Comparison of ENCODE assay signal across 1 cellular context in the genomic region with DNA sequence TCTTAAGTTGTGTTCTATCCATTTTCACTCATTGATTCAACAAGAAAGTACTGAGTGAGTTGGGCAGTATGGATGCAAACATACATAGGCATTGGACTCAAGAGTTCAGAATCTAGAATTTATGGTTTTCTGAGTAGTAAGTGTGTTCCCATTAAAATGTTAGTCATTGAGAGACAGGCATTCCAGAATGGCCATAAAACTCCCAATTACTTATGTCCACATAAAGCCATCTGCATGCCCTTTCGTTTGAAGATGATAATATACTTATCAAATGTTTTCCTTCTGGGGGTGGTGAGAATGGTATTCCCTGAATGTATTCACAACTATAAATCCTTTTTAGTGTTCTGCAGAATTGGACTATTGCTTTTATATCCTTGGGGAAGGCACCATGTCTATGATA.
A peak's percentile ranks its signal among the peaks of the same experiment; 100 is the strongest.
TF ChIP-seq lines count a peak whose summit lies in the region.

No MANE protein-coding gene starts in this region.

TF ChIP-seq in HEK293, 187 proteins besides CTCF, POLR2A, EP300 and RAD21 (continued from another document):
- TF ChIP-seq, protein P1, sequence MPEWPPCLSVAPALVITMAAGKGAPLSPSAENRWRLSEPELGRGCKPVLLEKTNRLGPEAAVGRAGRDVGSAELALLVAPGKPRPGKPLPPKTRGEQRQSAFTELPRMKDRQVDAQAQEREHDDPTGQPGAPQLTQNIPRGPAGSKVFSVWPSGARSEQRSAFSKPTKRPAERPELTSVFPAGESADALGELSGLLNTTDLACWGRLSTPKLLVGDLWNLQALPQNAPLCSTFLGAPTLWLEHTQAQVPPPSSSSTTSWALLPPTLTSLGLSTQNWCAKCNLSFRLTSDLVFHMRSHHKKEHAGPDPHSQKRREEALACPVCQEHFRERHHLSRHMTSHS (tag by site-specific recombination; IDR thresholded peaks at IDR 0.05) = no peak
- TF ChIP-seq, protein P2, sequence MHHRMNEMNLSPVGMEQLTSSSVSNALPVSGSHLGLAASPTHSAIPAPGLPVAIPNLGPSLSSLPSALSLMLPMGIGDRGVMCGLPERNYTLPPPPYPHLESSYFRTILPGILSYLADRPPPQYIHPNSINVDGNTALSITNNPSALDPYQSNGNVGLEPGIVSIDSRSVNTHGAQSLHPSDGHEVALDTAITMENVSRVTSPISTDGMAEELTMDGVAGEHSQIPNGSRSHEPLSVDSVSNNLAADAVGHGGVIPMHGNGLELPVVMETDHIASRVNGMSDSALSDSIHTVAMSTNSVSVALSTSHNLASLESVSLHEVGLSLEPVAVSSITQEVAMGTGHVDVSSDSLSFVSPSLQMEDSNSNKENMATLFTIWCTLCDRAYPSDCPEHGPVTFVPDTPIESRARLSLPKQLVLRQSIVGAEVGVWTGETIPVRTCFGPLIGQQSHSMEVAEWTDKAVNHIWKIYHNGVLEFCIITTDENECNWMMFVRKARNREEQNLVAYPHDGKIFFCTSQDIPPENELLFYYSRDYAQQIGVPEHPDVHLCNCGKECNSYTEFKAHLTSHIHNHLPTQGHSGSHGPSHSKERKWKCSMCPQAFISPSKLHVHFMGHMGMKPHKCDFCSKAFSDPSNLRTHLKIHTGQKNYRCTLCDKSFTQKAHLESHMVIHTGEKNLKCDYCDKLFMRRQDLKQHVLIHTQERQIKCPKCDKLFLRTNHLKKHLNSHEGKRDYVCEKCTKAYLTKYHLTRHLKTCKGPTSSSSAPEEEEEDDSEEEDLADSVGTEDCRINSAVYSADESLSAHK (tag by site-specific recombination; IDR thresholded peaks at IDR 0.05) = peak; percentile 52; the same call in 1 of the 2 replicates
- TF ChIP-seq WT1 (tag by site-specific recombination; IDR thresholded peaks at IDR 0.05) (peak; percentile 31; the same call in 1 of the 2 replicates), ZSCAN23 (tag by site-specific recombination; IDR thresholded peaks at IDR 0.05) (no peak), ZEB2 (tag by site-specific recombination; IDR thresholded peaks at IDR 0.05) (peak; percentile 51; the same call in 1 of the 2 replicates), OSR2 (tag by site-specific recombination; IDR thresholded peaks at IDR 0.05) (peak; percentile 45), ZNF510 (tag by site-specific recombination; IDR thresholded peaks at IDR 0.05; ENCODE audit: insufficient replicate concordance) (no peak), FEZF1 (tag by site-specific recombination; IDR thresholded peaks at IDR 0.05) (peak; percentile 80; the same call in 1 of the 2 replicates)
- TF ChIP-seq, protein P3, sequence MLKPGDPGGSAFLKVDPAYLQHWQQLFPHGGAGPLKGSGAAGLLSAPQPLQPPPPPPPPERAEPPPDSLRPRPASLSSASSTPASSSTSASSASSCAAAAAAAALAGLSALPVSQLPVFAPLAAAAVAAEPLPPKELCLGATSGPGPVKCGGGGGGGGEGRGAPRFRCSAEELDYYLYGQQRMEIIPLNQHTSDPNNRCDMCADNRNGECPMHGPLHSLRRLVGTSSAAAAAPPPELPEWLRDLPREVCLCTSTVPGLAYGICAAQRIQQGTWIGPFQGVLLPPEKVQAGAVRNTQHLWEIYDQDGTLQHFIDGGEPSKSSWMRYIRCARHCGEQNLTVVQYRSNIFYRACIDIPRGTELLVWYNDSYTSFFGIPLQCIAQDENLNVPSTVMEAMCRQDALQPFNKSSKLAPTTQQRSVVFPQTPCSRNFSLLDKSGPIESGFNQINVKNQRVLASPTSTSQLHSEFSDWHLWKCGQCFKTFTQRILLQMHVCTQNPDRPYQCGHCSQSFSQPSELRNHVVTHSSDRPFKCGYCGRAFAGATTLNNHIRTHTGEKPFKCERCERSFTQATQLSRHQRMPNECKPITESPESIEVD (tag by site-specific recombination; IDR thresholded peaks at IDR 0.05) = peak; percentile 63
- TF ChIP-seq, protein P4, sequence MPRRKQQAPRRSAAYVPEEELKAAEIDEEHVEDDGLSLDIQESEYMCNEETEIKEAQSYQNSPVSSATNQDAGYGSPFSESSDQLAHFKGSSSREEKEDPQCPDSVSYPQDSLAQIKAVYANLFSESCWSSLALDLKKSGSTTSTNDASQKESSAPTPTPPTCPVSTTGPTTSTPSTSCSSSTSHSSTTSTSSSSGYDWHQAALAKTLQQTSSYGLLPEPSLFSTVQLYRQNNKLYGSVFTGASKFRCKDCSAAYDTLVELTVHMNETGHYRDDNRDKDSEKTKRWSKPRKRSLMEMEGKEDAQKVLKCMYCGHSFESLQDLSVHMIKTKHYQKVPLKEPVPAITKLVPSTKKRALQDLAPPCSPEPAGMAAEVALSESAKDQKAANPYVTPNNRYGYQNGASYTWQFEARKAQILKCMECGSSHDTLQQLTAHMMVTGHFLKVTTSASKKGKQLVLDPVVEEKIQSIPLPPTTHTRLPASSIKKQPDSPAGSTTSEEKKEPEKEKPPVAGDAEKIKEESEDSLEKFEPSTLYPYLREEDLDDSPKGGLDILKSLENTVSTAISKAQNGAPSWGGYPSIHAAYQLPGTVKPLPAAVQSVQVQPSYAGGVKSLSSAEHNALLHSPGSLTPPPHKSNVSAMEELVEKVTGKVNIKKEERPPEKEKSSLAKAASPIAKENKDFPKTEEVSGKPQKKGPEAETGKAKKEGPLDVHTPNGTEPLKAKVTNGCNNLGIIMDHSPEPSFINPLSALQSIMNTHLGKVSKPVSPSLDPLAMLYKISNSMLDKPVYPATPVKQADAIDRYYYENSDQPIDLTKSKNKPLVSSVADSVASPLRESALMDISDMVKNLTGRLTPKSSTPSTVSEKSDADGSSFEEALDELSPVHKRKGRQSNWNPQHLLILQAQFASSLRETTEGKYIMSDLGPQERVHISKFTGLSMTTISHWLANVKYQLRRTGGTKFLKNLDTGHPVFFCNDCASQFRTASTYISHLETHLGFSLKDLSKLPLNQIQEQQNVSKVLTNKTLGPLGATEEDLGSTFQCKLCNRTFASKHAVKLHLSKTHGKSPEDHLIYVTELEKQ (tag by site-specific recombination; IDR thresholded peaks at IDR 0.05; ENCODE audit: borderline replicate concordance) = 0 out of 2 replicates have a peak, but pooled peaks have one; percentile 15
- TF ChIP-seq, protein P5, sequence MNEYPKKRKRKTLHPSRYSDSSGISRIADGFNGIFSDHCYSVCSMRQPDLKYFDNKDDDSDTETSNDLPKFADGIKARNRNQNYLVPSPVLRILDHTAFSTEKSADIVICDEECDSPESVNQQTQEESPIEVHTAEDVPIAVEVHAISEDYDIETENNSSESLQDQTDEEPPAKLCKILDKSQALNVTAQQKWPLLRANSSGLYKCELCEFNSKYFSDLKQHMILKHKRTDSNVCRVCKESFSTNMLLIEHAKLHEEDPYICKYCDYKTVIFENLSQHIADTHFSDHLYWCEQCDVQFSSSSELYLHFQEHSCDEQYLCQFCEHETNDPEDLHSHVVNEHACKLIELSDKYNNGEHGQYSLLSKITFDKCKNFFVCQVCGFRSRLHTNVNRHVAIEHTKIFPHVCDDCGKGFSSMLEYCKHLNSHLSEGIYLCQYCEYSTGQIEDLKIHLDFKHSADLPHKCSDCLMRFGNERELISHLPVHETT (tag by site-specific recombination; IDR thresholded peaks at IDR 0.05) = no peak
